ENCODE assay signal across 8 cellular contexts in the genomic region with DNA sequence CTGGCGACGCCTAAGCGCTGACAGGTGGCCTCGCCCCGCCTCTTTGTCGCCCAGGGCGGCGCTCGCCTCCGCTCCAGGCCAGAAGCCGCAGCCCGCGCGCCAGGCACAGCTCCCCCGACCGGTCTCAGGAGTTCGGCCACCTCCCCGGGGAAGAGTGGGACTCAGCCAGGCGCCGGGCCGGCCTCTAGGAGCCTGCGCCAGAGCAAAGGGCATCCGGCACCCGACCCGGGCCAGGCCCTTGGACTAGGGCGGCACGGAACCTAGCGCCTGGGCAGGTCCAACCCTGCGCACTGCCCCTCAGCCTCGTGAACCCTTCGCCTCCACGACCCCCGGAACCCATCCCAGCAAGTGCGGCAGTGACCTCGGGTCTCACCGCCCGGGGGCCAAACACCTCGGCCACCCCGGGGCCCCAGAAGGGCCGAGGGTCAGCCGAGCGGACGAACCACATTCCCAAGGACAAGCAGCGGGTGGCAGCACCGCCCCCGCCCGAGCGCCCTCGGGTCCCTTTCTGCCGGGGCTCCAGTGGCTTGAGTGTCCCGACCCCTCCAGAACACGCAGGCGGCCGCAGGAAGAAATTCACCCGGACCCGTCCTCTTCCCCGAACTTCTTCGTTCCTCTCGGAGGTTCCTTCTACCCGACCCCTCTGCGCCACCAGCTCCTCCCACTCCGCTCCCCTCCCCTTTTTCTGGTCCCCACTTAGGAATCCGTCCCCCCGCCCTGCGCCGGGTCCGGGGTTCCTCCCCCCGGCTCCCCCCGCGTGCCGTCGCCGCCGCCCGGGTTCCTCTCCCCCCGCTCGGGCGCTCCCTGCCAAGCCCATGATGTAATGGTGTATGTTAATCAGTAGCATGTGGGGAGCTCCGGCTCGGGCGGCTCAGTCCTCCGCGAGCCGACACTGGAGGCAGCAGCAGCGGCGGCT. TPM values are rescaled to one million over a fixed set of nuclear protein-coding genes. Genes with fewer than 3 reads are reported as not detected.
DNase-seq lines count a peak whose midpoint lies in the region; ATAC-seq and TF ChIP-seq lines count a peak whose summit lies in the region.

No MANE protein-coding gene starts in this region.

- H3K4me1 ChIP-seq in tibial artery: peaks cover 0 to 27% (median 6%) of the 10 kb centered on the region in 4 donors

- peak; percentile 51 for ATAC-seq in GM21619 (IDR thresholded peaks at IDR 0.05; ENCODE audit: unreplicated experiment)

- H3K4me1 Mint-ChIP-seq in activated naive CD8-positive, alpha-beta T cell (ENCODE audit: low read depth): peaks cover 20% of the 10 kb centered on the region
- peaks cover 31% of the 10 kb centered on the region for H3K4me1 Mint-ChIP-seq in osteocyte (ENCODE audit: unreplicated experiment)

- TF ChIP-seq CTCF in osteocyte (IDR thresholded peaks at IDR 0.05) (peak; percentile 35), tibial artery (IDR thresholded peaks at IDR 0.05) (no peak)

- H3K27me3 Mint-ChIP-seq in activated naive CD8-positive, alpha-beta T cell: peaks cover 8% of the 10 kb centered on the region
- H3K27me3 Mint-ChIP-seq in osteocyte (ENCODE audit: unreplicated experiment): no peaks in the 10 kb centered on the region

- in situ Hi-C loops in SK-MEL-5 (cut with HindIII; ENCODE audit: low pct_unique_long_range_greater_than_20kb, low sequenced_read_pairs): no loop called here

- H3K27ac Mint-ChIP-seq in activated naive CD8-positive, alpha-beta T cell: peak overlapping the region; percentile 46
- H3K27ac Mint-ChIP-seq in osteocyte (ENCODE audit: unreplicated experiment): peak overlapping the region; percentile 94

- no peaks in the 10 kb centered on the region for H3K36me3 ChIP-seq in tibial artery

- peak overlapping the region; percentile 80 for H3K4me3 Mint-ChIP-seq in activated naive CD8-positive, alpha-beta T cell
- H3K4me3 Mint-ChIP-seq in osteocyte (ENCODE audit: unreplicated experiment): peak overlapping the region; percentile 84

- no peak; the same call in 1 of the 2 replicates for TF ChIP-seq EP300 in Ishikawa (IDR thresholded peaks at IDR 0.05; ENCODE audit: borderline replicate concordance)

- peak overlapping the region; percentile 94 to 99 for H3K27ac ChIP-seq in tibial artery

- TF ChIP-seq RAD21 in Ishikawa (IDR thresholded peaks at IDR 0.05; ENCODE audit: low read depth): peak; percentile 5; the same call in 1 of the 2 replicates

- intact Hi-C loops in head of caudate nucleus (cut with DNase I): loop anchor here (1.0 to 10.0 kb wide), 2 partner anchors 208 to 709 kb away; partner anchors contain the start of gene FBXO34
- intact Hi-C loops in tibial artery (cut with DNase I; ENCODE audit: low total_unique reads): loop anchor here (1.0 to 5.0 kb wide), 2 partner anchors 127 to 208 kb away; no protein-coding TSS in a partner anchor

- no peaks in the 10 kb centered on the region for H3K9me3 ChIP-seq in tibial artery

- peak overlapping the region; percentile 86 to 91 for H3K4me3 ChIP-seq in tibial artery

- peak; percentile 92 for DNase-seq in ELR (ENCODE audit: low read depth)
- DNase-seq in SK-MEL-5 (ENCODE audit: low read depth, low spot score): peak; percentile 69
- peak; percentile 76 to 97 (median 90) for DNase-seq in head of caudate nucleus
- peak; percentile 96 for DNase-seq in osteocyte (ENCODE audit: extremely low spot score, unreplicated experiment)
- DNase-seq in tibial artery: peak; percentile 97 to 98

- no peaks in the 10 kb centered on the region for H3K9me3 Mint-ChIP-seq in activated naive CD8-positive, alpha-beta T cell (ENCODE audit: low read depth)
- H3K9me3 Mint-ChIP-seq in osteocyte (ENCODE audit: unreplicated experiment): no peaks in the 10 kb centered on the region

- no peaks in the 10 kb centered on the region for H3K27me3 ChIP-seq in tibial artery

- H3K36me3 Mint-ChIP-seq in activated naive CD8-positive, alpha-beta T cell: no peaks in the 10 kb centered on the region
- H3K36me3 Mint-ChIP-seq in osteocyte (ENCODE audit: unreplicated experiment): no peaks in the 10 kb centered on the region

TF ChIP-seq in Ishikawa, 13 proteins besides CTCF, POLR2A, EP300 and RAD21:
- peak; percentile 70; the same call in 1 of the 2 replicates for TF ChIP-seq MAX (IDR thresholded peaks at IDR 0.05)
- TF ChIP-seq, protein P1, sequence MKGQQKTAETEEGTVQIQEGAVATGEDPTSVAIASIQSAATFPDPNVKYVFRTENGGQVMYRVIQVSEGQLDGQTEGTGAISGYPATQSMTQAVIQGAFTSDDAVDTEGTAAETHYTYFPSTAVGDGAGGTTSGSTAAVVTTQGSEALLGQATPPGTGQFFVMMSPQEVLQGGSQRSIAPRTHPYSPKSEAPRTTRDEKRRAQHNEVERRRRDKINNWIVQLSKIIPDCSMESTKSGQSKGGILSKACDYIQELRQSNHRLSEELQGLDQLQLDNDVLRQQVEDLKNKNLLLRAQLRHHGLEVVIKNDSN (IDR thresholded peaks at IDR 0.05): 0 out of 2 replicates have a peak, but pooled peaks have one; percentile 10
- TF ChIP-seq, protein P2, sequence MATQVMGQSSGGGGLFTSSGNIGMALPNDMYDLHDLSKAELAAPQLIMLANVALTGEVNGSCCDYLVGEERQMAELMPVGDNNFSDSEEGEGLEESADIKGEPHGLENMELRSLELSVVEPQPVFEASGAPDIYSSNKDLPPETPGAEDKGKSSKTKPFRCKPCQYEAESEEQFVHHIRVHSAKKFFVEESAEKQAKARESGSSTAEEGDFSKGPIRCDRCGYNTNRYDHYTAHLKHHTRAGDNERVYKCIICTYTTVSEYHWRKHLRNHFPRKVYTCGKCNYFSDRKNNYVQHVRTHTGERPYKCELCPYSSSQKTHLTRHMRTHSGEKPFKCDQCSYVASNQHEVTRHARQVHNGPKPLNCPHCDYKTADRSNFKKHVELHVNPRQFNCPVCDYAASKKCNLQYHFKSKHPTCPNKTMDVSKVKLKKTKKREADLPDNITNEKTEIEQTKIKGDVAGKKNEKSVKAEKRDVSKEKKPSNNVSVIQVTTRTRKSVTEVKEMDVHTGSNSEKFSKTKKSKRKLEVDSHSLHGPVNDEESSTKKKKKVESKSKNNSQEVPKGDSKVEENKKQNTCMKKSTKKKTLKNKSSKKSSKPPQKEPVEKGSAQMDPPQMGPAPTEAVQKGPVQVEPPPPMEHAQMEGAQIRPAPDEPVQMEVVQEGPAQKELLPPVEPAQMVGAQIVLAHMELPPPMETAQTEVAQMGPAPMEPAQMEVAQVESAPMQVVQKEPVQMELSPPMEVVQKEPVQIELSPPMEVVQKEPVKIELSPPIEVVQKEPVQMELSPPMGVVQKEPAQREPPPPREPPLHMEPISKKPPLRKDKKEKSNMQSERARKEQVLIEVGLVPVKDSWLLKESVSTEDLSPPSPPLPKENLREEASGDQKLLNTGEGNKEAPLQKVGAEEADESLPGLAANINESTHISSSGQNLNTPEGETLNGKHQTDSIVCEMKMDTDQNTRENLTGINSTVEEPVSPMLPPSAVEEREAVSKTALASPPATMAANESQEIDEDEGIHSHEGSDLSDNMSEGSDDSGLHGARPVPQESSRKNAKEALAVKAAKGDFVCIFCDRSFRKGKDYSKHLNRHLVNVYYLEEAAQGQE (IDR thresholded peaks at IDR 0.05; ENCODE audit: low read depth): 0 out of 2 replicates have a peak, but pooled peaks have one; percentile 6
- no peak for TF ChIP-seq TCF12 (IDR thresholded peaks at IDR 0.05; ENCODE audit: low read depth)
- peak; percentile 93 for TF ChIP-seq ZBTB7A (IDR thresholded peaks at IDR 0.05; ENCODE audit: low read depth)
- no peak for TF ChIP-seq YY1 (IDR thresholded peaks at IDR 0.05; ENCODE audit: low read depth)
- peak; percentile 17; the same call in 1 of the 2 replicates for TF ChIP-seq CREB1 (IDR thresholded peaks at IDR 0.05; ENCODE audit: low read depth)
- TF ChIP-seq FOXM1 (IDR thresholded peaks at IDR 0.05; ENCODE audit: borderline replicate concordance, low read depth): no peak
- TF ChIP-seq TEAD4 (IDR thresholded peaks at IDR 0.05): peak; percentile 67
- TF ChIP-seq CEBPB (IDR thresholded peaks at IDR 0.05): no peak
- TF ChIP-seq TAF1 (IDR thresholded peaks at IDR 0.05; ENCODE audit: low read depth): peak; percentile 56
- peak; percentile 70 for TF ChIP-seq NFIC (IDR thresholded peaks at IDR 0.05)
- peak; percentile 68; the same call in 1 of the 2 replicates for TF ChIP-seq EGR1 (IDR thresholded peaks at IDR 0.05)

RNA-seq across cellular contexts. Expression of gene SAMD4A, which starts 1.4 kb away (rescaled TPM):
- 16.2 and 18.0 TPM in 2 replicates for total RNA-seq in SK-MEL-5 (2014; rRNA removed; shearing (Covaris generic))
- 11.5 and 21.7 TPM in 2 replicates for polyA plus RNA-seq in SK-MEL-5 (2015; cell fraction: cytosol; rRNA removed)
- 32.7 and 55.1 TPM in 2 replicates for polyA plus RNA-seq in SK-MEL-5 (2015; cell fraction: nucleus; rRNA removed)
- 36.5 and 39.1 TPM in 2 replicates for total RNA-seq in osteocyte

RNA-seq across cellular contexts. Expression of gene CGRRF1, which starts 55.8 kb away (rescaled TPM):
- total RNA-seq in SK-MEL-5 (2014; rRNA removed; shearing (Covaris generic)): 17.1 and 19.3 TPM in 2 replicates
- 5.0 and 5.3 TPM in 2 replicates for polyA plus RNA-seq in SK-MEL-5 (2015; cell fraction: cytosol; rRNA removed)
- 14.9 and 15.7 TPM in 2 replicates for polyA plus RNA-seq in SK-MEL-5 (2015; cell fraction: nucleus; rRNA removed)
- total RNA-seq in osteocyte: 18.3 and 19.8 TPM in 2 replicates

Comparison
In these comparisons a context has a peak if more than half of its experiments do, and no peak if none do; other contexts are left out.
1. Peak in every context shown above with its lines: DNase-seq, ATAC-seq, H3K4me3 ChIP-seq and H3K27ac ChIP-seq.